In the genomic region with DNA sequence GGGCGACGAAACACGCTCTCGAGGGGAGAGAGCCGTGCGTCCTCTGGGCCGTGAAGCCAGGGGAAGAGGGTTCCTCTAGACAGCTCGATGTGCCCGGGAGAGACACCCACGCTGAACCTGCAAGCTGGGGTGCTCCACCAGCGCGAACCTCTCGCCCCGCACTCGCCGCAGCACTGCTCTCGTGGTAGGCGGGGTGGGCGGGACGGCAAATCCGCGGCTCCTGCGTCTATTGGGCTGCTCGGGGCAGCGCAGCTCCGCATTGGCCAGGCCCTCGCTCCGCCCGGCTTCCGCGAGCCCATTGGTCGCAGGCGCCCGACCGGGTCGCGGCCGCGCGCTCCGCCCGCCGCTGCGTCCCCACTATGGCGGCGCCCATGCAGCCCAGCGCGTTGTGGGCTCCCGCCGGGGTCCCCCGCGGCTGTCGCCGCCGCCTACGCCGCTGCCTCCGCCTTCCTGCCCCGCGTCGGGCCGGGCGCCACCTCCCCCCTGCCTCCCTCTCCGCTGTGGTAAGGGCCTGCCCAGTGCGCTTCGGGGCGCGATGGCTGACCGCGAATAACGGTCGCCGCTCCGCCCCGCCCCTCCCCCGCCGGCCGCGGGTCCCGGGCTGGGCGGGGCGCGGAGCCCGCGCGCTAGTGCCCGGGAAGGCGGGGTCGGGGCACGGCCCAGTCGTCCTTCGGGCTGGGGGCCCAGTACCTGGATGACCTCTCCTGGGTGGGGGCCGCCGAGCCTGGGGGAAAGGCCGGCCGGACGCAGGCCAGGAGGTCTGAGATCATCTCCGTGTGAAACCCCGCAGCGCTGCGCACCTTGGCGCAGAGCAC, we compare ENCODE assay signal across 1 cellular context.
A peak's percentile ranks its signal among the peaks of the same experiment; 100 is the strongest.
TF ChIP-seq lines count a peak whose summit lies in the region.

A gene with protein sequence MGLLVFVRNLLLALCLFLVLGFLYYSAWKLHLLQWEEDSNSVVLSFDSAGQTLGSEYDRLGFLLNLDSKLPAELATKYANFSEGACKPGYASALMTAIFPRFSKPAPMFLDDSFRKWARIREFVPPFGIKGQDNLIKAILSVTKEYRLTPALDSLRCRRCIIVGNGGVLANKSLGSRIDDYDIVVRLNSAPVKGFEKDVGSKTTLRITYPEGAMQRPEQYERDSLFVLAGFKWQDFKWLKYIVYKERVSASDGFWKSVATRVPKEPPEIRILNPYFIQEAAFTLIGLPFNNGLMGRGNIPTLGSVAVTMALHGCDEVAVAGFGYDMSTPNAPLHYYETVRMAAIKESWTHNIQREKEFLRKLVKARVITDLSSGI (plus strand): TSS at position 346 of the 815 bp plus-strand sequence. CDS start 28,727 bp downstream, outside the sequence.

TF ChIP-seq in HepG2, 621 proteins besides CTCF, POLR2A, EP300 and RAD21 (continued from another document and continues in another):
- TF ChIP-seq, protein P1, sequence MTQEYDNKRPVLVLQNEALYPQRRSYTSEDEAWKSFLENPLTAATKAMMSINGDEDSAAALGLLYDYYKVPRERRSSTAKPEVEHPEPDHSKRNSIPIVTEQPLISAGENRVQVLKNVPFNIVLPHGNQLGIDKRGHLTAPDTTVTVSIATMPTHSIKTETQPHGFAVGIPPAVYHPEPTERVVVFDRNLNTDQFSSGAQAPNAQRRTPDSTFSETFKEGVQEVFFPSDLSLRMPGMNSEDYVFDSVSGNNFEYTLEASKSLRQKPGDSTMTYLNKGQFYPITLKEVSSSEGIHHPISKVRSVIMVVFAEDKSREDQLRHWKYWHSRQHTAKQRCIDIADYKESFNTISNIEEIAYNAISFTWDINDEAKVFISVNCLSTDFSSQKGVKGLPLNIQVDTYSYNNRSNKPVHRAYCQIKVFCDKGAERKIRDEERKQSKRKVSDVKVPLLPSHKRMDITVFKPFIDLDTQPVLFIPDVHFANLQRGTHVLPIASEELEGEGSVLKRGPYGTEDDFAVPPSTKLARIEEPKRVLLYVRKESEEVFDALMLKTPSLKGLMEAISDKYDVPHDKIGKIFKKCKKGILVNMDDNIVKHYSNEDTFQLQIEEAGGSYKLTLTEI (CRISPR knock-in tag; conservative IDR thresholded peaks at IDR 0.05) = no peak
- TF ChIP-seq ZNF530 (CRISPR knock-in tag; IDR thresholded peaks at IDR 0.05; ENCODE audit: low read depth) (no peak), HOMEZ (CRISPR knock-in tag; IDR thresholded peaks at IDR 0.05; ENCODE audit: low read depth) (no peak), ZNF7 (CRISPR knock-in tag; IDR thresholded peaks at IDR 0.05) (no peak), TOE1 (CRISPR knock-in tag; IDR thresholded peaks at IDR 0.05) (0 out of 2 replicates have a peak, but pooled peaks have one; percentile 58), SRF (IDR thresholded peaks at IDR 0.05; ENCODE audit: low read depth, low read length) (no peak), DNMT3B (CRISPR knock-in tag; conservative IDR thresholded peaks at IDR 0.05) (no peak; the same call in 1 of the 2 replicates), MAF1 (CRISPR knock-in tag; IDR thresholded peaks at IDR 0.05; ENCODE audit: borderline replicate concordance) (0 out of 2 replicates have a peak, but pooled peaks have one; percentile 65), ZNF772 (CRISPR knock-in tag; IDR thresholded peaks at IDR 0.05) (peak; percentile 66; the same call in 1 of the 2 replicates), HNRNPL (IDR thresholded peaks at IDR 0.05; ENCODE audit: low read depth, low read length) (0 out of 2 replicates have a peak, but pooled peaks have one; percentile 25), ZSCAN30 (CRISPR knock-in tag; IDR thresholded peaks at IDR 0.05) (no peak), HNF4A (CRISPR knock-in tag; IDR thresholded peaks at IDR 0.05) (no peak), ETV6 (CRISPR knock-in tag; conservative IDR thresholded peaks at IDR 0.05) (no peak), DDIT3 (CRISPR knock-in tag; IDR thresholded peaks at IDR 0.05) (no peak), PATZ1 (CRISPR knock-in tag; IDR thresholded peaks at IDR 0.05) (peak; percentile 98), SSRP1 (CRISPR knock-in tag; IDR thresholded peaks at IDR 0.05) (no peak), ZNF382 (CRISPR knock-in tag; IDR thresholded peaks at IDR 0.05; ENCODE audit: borderline replicate concordance) (no peak), EHMT2 (IDR thresholded peaks at IDR 0.05; ENCODE audit: borderline replicate concordance, low read depth, low read length) (no peak), PAWR (CRISPR knock-in tag; IDR thresholded peaks at IDR 0.05; ENCODE audit: borderline replicate concordance) (0 out of 2 replicates have a peak, but pooled peaks have one; percentile 29), NRL (CRISPR knock-in tag; IDR thresholded peaks at IDR 0.05; ENCODE audit: borderline replicate concordance) (peak; percentile 76; the same call in 1 of the 2 replicates), MXD1 (CRISPR knock-in tag; IDR thresholded peaks at IDR 0.05) (peak; percentile 78), FUBP1 (CRISPR knock-in tag; IDR thresholded peaks at IDR 0.05; ENCODE audit: borderline replicate concordance) (no peak), ZNF615 (CRISPR knock-in tag; IDR thresholded peaks at IDR 0.05; ENCODE audit: borderline replicate concordance) (no peak), CAMTA2 (CRISPR knock-in tag; IDR thresholded peaks at IDR 0.05; ENCODE audit: borderline replicate concordance) (no peak; the same call in 1 of the 2 replicates), ESRRA (CRISPR knock-in tag; IDR thresholded peaks at IDR 0.05; ENCODE audit: low read depth) (peak; percentile 93; the same call in 1 of the 2 replicates), RFX3 (CRISPR knock-in tag; IDR thresholded peaks at IDR 0.05) (no peak), TGIF2 (CRISPR knock-in tag; IDR thresholded peaks at IDR 0.05) (peak; percentile 77; the same call in 1 of the 2 replicates), ZNF788 (CRISPR knock-in tag; IDR thresholded peaks at IDR 0.05; ENCODE audit: borderline replicate concordance) (peak; percentile 76; the same call in 1 of the 2 replicates)
- TF ChIP-seq, protein P2, sequence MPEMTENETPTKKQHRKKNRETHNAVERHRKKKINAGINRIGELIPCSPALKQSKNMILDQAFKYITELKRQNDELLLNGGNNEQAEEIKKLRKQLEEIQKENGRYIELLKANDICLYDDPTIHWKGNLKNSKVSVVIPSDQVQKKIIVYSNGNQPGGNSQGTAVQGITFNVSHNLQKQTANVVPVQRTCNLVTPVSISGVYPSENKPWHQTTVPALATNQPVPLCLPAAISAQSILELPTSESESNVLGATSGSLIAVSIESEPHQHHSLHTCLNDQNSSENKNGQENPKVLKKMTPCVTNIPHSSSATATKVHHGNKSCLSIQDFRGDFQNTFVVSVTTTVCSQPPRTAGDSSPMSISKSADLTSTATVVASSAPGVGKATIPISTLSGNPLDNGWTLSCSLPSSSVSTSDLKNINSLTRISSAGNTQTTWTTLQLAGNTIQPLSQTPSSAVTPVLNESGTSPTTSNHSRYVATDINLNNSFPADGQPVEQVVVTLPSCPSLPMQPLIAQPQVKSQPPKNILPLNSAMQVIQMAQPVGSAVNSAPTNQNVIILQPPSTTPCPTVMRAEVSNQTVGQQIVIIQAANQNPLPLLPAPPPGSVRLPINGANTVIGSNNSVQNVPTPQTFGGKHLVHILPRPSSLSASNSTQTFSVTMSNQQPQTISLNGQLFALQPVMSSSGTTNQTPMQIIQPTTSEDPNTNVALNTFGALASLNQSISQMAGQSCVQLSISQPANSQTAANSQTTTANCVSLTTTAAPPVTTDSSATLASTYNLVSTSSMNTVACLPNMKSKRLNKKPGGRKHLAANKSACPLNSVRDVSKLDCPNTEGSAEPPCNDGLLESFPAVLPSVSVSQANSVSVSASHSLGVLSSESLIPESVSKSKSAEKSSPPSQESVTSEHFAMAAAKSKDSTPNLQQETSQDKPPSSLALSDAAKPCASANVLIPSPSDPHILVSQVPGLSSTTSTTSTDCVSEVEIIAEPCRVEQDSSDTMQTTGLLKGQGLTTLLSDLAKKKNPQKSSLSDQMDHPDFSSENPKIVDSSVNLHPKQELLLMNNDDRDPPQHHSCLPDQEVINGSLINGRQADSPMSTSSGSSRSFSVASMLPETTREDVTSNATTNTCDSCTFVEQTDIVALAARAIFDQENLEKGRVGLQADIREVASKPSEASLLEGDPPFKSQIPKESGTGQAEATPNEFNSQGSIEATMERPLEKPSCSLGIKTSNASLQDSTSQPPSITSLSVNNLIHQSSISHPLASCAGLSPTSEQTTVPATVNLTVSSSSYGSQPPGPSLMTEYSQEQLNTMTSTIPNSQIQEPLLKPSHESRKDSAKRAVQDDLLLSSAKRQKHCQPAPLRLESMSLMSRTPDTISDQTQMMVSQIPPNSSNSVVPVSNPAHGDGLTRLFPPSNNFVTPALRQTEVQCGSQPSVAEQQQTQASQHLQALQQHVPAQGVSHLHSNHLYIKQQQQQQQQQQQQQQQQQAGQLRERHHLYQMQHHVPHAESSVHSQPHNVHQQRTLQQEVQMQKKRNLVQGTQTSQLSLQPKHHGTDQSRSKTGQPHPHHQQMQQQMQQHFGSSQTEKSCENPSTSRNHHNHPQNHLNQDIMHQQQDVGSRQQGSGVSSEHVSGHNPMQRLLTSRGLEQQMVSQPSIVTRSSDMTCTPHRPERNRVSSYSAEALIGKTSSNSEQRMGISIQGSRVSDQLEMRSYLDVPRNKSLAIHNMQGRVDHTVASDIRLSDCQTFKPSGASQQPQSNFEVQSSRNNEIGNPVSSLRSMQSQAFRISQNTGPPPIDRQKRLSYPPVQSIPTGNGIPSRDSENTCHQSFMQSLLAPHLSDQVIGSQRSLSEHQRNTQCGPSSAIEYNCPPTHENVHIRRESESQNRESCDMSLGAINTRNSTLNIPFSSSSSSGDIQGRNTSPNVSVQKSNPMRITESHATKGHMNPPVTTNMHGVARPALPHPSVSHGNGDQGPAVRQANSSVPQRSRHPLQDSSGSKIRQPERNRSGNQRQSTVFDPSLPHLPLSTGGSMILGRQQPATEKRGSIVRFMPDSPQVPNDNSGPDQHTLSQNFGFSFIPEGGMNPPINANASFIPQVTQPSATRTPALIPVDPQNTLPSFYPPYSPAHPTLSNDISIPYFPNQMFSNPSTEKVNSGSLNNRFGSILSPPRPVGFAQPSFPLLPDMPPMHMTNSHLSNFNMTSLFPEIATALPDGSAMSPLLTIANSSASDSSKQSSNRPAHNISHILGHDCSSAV (CRISPR knock-in tag; IDR thresholded peaks at IDR 0.05; ENCODE audit: borderline replicate concordance) = no peak
- TF ChIP-seq, protein P3, sequence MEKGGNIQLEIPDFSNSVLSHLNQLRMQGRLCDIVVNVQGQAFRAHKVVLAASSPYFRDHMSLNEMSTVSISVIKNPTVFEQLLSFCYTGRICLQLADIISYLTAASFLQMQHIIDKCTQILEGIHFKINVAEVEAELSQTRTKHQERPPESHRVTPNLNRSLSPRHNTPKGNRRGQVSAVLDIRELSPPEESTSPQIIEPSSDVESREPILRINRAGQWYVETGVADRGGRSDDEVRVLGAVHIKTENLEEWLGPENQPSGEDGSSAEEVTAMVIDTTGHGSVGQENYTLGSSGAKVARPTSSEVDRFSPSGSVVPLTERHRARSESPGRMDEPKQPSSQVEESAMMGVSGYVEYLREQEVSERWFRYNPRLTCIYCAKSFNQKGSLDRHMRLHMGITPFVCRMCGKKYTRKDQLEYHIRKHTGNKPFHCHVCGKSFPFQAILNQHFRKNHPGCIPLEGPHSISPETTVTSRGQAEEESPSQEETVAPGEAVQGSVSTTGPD (CRISPR knock-in tag; IDR thresholded peaks at IDR 0.05) = no peak
- TF ChIP-seq, protein P4, sequence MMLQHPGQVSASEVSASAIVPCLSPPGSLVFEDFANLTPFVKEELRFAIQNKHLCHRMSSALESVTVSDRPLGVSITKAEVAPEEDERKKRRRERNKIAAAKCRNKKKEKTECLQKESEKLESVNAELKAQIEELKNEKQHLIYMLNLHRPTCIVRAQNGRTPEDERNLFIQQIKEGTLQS (CRISPR knock-in tag; IDR thresholded peaks at IDR 0.05) = no peak
